In the genomic region with DNA sequence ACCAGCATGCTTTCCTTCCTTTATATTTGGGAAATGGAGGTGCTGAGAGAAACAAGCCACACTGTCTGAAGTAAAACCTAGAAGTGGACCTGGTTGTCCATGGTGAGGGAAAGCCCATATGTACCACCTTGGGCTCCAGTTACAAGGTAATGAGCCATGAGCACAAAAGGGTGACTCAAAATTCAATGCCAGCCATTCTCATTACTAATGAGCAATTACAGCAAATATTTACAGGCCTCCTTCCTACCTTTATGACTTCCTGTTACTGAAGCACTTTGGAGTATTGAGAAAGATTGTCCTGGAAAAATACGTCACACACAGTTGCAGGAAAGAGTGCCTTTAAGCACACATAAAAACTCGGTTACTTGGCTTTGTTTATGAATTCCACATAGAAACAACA, we compare ENCODE assay signal across 10 cellular contexts. TPM values are rescaled to one million over a fixed set of nuclear protein-coding genes. Genes with fewer than 3 reads are reported as not detected.
DNase-seq lines count a peak whose midpoint lies in the region; ATAC-seq, FAIRE-seq and TF ChIP-seq lines count a peak whose summit lies in the region.
"Had no signal": no experiment of that assay in that cellular context is flagged by ENCODE, and none has a peak within 500 bp of the region (broad histone marks: within the 10 kb centered on the region; RNA-seq: fewer than 3 reads in every experiment).

No MANE protein-coding gene starts in this region.

- H3K36me3 Mint-ChIP-seq in astrocyte (ENCODE audit: low read depth, unreplicated experiment), result peaks cover 4% of the 10 kb centered on the region

- no peaks in the 10 kb centered on the region for H3K27me3 ChIP-seq in ACC112 (ENCODE audit: insufficient read depth, low read length)
- peaks cover 15% of the 10 kb centered on the region for H3K27me3 ChIP-seq in astrocyte (ENCODE audit: insufficient read depth, low read length)
- peaks cover 0 to 4% of the 10 kb centered on the region in 2 donors for H3K27me3 ChIP-seq in left lung

- H3K27ac ChIP-seq in ACC112 (ENCODE audit: low read depth, low read length), result peak overlapping the region; percentile 45
- H3K27ac ChIP-seq in astrocyte (ENCODE audit: low read depth, low read length), result no peak overlapping the region
- H3K27ac ChIP-seq in left lung, result peak overlapping the region; percentile 74 to 84

- peaks cover 69% of the 10 kb centered on the region for H3K4me1 ChIP-seq in ACC112 (ENCODE audit: control insufficient read depth, insufficient read depth, low read length, unreplicated experiment)
- H3K4me1 ChIP-seq in astrocyte (ENCODE audit: insufficient read depth, low read length), result peaks cover 3% of the 10 kb centered on the region
- peaks cover 62 to 85% of the 10 kb centered on the region in 2 donors for H3K4me1 ChIP-seq in left lung

- no peak overlapping the region for H3K4me3 Mint-ChIP-seq in astrocyte (ENCODE audit: unreplicated experiment)
- H3K4me3 Mint-ChIP-seq in stimulated activated naive CD8-positive, alpha-beta T cell treated with anti-CD3 and anti-CD28 coated beads, Interleukin-15, amount 100 ng/mL, for 72 hours, result no peak overlapping the region
- H3K4me3 Mint-ChIP-seq: B cell had no signal

- DNase-seq in NCI-H1105 (lab: John Stamatoyannopoulos, UW) (peak; percentile 36), astrocyte (ENCODE audit: low read depth) (peak; percentile 46), left lung (no peak), NCI-H82 (lab: John Stamatoyannopoulos, UW) (no peak)
- DNase-seq in stimulated activated naive CD8-positive, alpha-beta T cell treated with anti-CD3 and anti-CD28 coated beads, Interleukin-15, amount 100 ng/mL, for 72 hours, result no peak
- no peak for DNase-seq in activated effector memory CD4-positive, alpha-beta T cell treated with Interleukin-2 at 50 U/mL for 16 hours
- DNase-seq: NCI-H2227 treated with DMSO at 0.1 percent for 48 hours had no signal

- H2AFZ ChIP-seq in ACC112 (ENCODE audit: low read length, unreplicated experiment), result no peak overlapping the region
- no peak overlapping the region for H2AFZ ChIP-seq in astrocyte (ENCODE audit: low read depth, low read length)

- no peaks in the 10 kb centered on the region for H3K9me3 ChIP-seq in astrocyte (ENCODE audit: insufficient read depth, low read depth, low read length)
- H3K9me3 ChIP-seq in left lung, result no peaks in the 10 kb centered on the region

- intact Hi-C loops in left lung (cut with DNase I), result loop anchor here in 1 of 2 donors (10.0 kb wide), 1 partner anchor 48 kb away; no protein-coding TSS in a partner anchor

- FAIRE-seq in astrocyte (lab: Jason Lieb, UNC), result no peak

- H3K36me3 ChIP-seq in ACC112 (ENCODE audit: insufficient read depth, low read length) (0 out of 2 replicates have a peak, but pooled peaks cover 10% of the 10 kb centered on the region), astrocyte (ENCODE audit: insufficient read depth, low read length) (no peaks in the 10 kb centered on the region), left lung (no peaks in the 10 kb centered on the region)

- no peaks in the 10 kb centered on the region for H4K20me1 ChIP-seq in astrocyte (ENCODE audit: insufficient read depth, low read length)

- peak; percentile 68 for ATAC-seq in left lung
- no peak for ATAC-seq in HG03520 (IDR thresholded peaks at IDR 0.05; ENCODE audit: unreplicated experiment)
- no peak for ATAC-seq in stimulated activated naive CD8-positive, alpha-beta T cell treated with anti-CD3 and anti-CD28 coated beads, Interleukin-15, amount 100 ng/mL, for 72 hours

- no peak overlapping the region for H3K27ac Mint-ChIP-seq in astrocyte (ENCODE audit: unreplicated experiment)
- no peak overlapping the region for H3K27ac Mint-ChIP-seq in stimulated activated naive CD8-positive, alpha-beta T cell treated with anti-CD3 and anti-CD28 coated beads, Interleukin-15, amount 100 ng/mL, for 72 hours
- H3K27ac Mint-ChIP-seq: B cell had no signal

- peaks cover 88% of the 10 kb centered on the region for H3K79me2 ChIP-seq in ACC112 (ENCODE audit: control insufficient read depth, insufficient read depth, low read length, unreplicated experiment)
- H3K79me2 ChIP-seq in astrocyte (ENCODE audit: insufficient read depth, low read length), result no peaks in the 10 kb centered on the region

- H3K9ac ChIP-seq in astrocyte (ENCODE audit: low read length), result no peak overlapping the region

- H3K4me3 ChIP-seq in ACC112 (ENCODE audit: low read depth, low read length) (no peak overlapping the region), astrocyte (ENCODE audit: insufficient read depth, low read depth, low read length) (no peak overlapping the region), left lung (no peak overlapping the region)

- H3K4me1 Mint-ChIP-seq in astrocyte (ENCODE audit: low read depth, unreplicated experiment), result peaks cover 6% of the 10 kb centered on the region
- peaks cover 22% of the 10 kb centered on the region for H3K4me1 Mint-ChIP-seq in stimulated activated naive CD8-positive, alpha-beta T cell treated with anti-CD3 and anti-CD28 coated beads, Interleukin-15, amount 100 ng/mL, for 72 hours
- H3K4me1 Mint-ChIP-seq: B cell had no signal

- no peak overlapping the region for H3K4me2 ChIP-seq in astrocyte (ENCODE audit: low read length)

- peaks cover 35% of the 10 kb centered on the region for H3K27me3 Mint-ChIP-seq in astrocyte (ENCODE audit: low read depth, unreplicated experiment)
- H3K27me3 Mint-ChIP-seq in stimulated activated naive CD8-positive, alpha-beta T cell treated with anti-CD3 and anti-CD28 coated beads, Interleukin-15, amount 100 ng/mL, for 72 hours, result peaks cover 83% of the 10 kb centered on the region

- TF ChIP-seq CTCF in astrocyte (IDR thresholded peaks at IDR 0.05; ENCODE audit: insufficient read depth, low read depth, low read length) (no peak), left lung (IDR thresholded peaks at IDR 0.05) (no peak)

- peaks cover 11% of the 10 kb centered on the region for H3K9me3 Mint-ChIP-seq in astrocyte (ENCODE audit: unreplicated experiment)
- peaks cover 0 to 5% of the 10 kb centered on the region in 2 donors for H3K9me3 Mint-ChIP-seq in stimulated activated naive CD8-positive, alpha-beta T cell treated with anti-CD3 and anti-CD28 coated beads, Interleukin-15, amount 100 ng/mL, for 72 hours

RNA-seq across cellular contexts. Expression of a gene that starts 9.1 kb away (rescaled TPM):
- 42.8 and 42.9 TPM in 2 replicates for total RNA-seq in astrocyte
- 100 to 1,000 TPM; 590 to 962 TPM for total RNA-seq in left lung

Comparison
In these comparisons a context has a peak if more than half of its experiments do, and no peak if none do; other contexts are left out.
1. DNase-seq: peak in NCI-H1105 (single experiment) and astrocyte (single experiment); none in left lung (0 of 2), NCI-H82 (single experiment), stimulated activated naive CD8-positive, alpha-beta T cell treated with anti-CD3 and anti-CD28 coated beads, Interleukin-15, amount 100 ng/mL, for 72 hours (0 of 2) and activated effector memory CD4-positive, alpha-beta T cell treated with Interleukin-2 at 50 U/mL for 16 hours (single experiment).
2. RNA of a gene that starts 9.1 kb away (total RNA-seq): 590 to 962 TPM in left lung; 42.8 to 42.9 TPM in astrocyte; every median in the first group is over 10 times any median in the second.